1 cellular context compared by ENCODE assay signal in genomic region chr9:132365986-132366385, GRCh38.
A peak's percentile ranks its signal among the peaks of the same experiment; 100 is the strongest.
TF ChIP-seq lines count a peak whose summit lies in the region.

No MANE protein-coding gene starts in this region.

TF ChIP-seq in K562, 482 proteins besides CTCF, POLR2A, EP300 and RAD21:
- TF ChIP-seq BCL6 (CRISPR knock-in tag; IDR thresholded peaks at IDR 0.05): no peak
- TF ChIP-seq ZNF384 (IDR thresholded peaks at IDR 0.05; ENCODE audit: low read depth, low read length): 0 out of 2 replicates have a peak, but pooled peaks have one; percentile 10
